8 cellular contexts compared by ENCODE assay signal in the genomic region with DNA sequence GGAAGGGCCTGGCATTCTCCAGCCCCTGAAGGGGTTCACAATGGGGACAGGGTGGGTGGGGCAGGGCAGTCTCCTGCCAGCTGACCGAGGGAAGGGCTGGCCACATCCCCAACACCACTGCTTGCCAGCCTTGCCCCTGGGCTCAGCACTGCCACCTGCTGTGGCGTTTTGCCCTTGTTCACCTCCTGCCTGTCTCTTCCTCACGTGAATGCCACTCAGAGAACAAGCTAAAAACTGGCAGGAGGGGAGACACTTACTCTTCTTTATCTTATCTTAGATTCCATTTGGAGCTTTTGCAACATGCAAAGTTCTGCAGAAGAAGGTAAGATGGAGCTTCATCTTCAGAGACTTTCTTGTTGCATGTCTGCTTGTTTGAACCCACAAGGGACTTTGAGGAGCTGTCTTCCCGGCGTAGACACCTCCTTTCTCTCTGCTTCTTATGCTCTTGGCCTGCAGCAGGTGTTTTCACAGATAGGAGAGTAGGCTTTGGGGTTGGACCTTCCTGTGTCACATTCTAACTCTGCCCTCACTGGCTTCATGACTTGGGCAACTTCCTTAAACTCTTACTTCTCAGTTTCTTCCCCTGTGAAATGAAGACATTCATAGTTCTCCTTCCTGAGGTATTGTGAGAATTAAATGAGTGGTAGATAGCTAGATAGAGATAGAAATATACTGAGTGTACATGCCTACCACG. TPM values are rescaled to one million over a fixed set of nuclear protein-coding genes. Genes with fewer than 3 reads are reported as not detected.
A peak's percentile ranks its signal among the peaks of the same experiment; 100 is the strongest.
DNase-seq lines count a peak whose midpoint lies in the region; ATAC-seq and TF ChIP-seq lines count a peak whose summit lies in the region.

No MANE protein-coding gene starts in this region.

- DNase-seq in CD1c-positive myeloid dendritic cell (ENCODE audit: extremely low spot score) (peak; percentile 80), HL-60 (ENCODE audit: low read depth in 1 of 2, low spot score in 1 of 2) (peak; percentile 57 to 89), activated gamma-delta T cell (lab: John Stamatoyannopoulos, UW) (no peak), mucosa of gallbladder (ENCODE audit: low spot score) (no peak)
- peak; percentile 42 to 47 for DNase-seq in activated CD4-positive, alpha-beta T cell treated with anti-CD3 and anti-CD28 coated beads, Interleukin-2, amount 50 U/mL, for 48 hours

- H3K9me3 ChIP-seq in liver (ENCODE audit: control insufficient read depth in 4 of 4, low read length in 3 of 4), result no peaks in the 10 kb centered on the region

- no peaks in the 10 kb centered on the region for H3K27me3 ChIP-seq in HL-60 (ENCODE audit: insufficient read depth, poor library complexity, severe bottlenecking)
- no peaks in the 10 kb centered on the region for H3K27me3 ChIP-seq in liver (ENCODE audit: control insufficient read depth in 4 of 4, insufficient read depth in 4 of 4, low read length in 3 of 4)

- TF ChIP-seq CTCF in HL-60 (IDR thresholded peaks at IDR 0.05; ENCODE audit: insufficient read depth, low read length) (peak; percentile 43), liver (IDR thresholded peaks at IDR 0.05; ENCODE audit: low read depth, low read length, missing input control) (peak; percentile 47)

- 53% methylated on average over 6 of the region's 6 CpGs for WGBS in liver

- H3K4me3 ChIP-seq in HL-60 (replicated peaks; ENCODE audit: insufficient read depth, low read length), result no peak overlapping the region
- no peak overlapping the region for H3K4me3 ChIP-seq in liver (ENCODE audit: low read depth in 1 of 3, low read length in 3 of 3)

- peak overlapping the region; percentile 72 for H3K27ac ChIP-seq in HL-60 (replicated peaks)
- no peak overlapping the region for H3K27ac ChIP-seq in liver (ENCODE audit: low read depth in 1 of 2, low read length in 2 of 2)

- peaks cover 5 to 21% (median 11%) of the 10 kb centered on the region in 4 donors for H3K36me3 ChIP-seq in liver (ENCODE audit: control insufficient read depth in 4 of 4, insufficient read depth in 3 of 4, low read depth in 1 of 4, low read length in 3 of 4)

- no peak overlapping the region for H3K9ac ChIP-seq in liver (ENCODE audit: low read depth in 1 of 2, low read length in 2 of 2)

- H3K4me1 ChIP-seq in liver (ENCODE audit: control insufficient read depth in 4 of 4, insufficient read depth in 4 of 4, low read length in 3 of 4), result peaks cover 2 to 27% (median 16%) of the 10 kb centered on the region in 4 donors

- TF ChIP-seq RAD21 in liver (IDR thresholded peaks at IDR 0.05), result peak; percentile 68 to 80

- ATAC-seq in HG03196 (IDR thresholded peaks at IDR 0.05; ENCODE audit: unreplicated experiment) (no peak), HG03442 (IDR thresholded peaks at IDR 0.05; ENCODE audit: unreplicated experiment) (no peak)

TF ChIP-seq in liver, 16 proteins besides CTCF, POLR2A, EP300 and RAD21:
- TF ChIP-seq HNF4G (IDR thresholded peaks at IDR 0.05) (no peak), FOXA2 (IDR thresholded peaks at IDR 0.05) (no peak), GABPA (IDR thresholded peaks at IDR 0.05 in 1 of 2, conservative IDR thresholded peaks at IDR 0.05 in 1 of 2) (peak in 1 of 2 donors; percentile 57), TAF1 (conservative IDR thresholded peaks at IDR 0.05) (no peak), HNF4A (conservative IDR thresholded peaks at IDR 0.05) (no peak), SP1 (IDR thresholded peaks at IDR 0.05) (no peak), NR2F2 (IDR thresholded peaks at IDR 0.05) (no peak)
- TF ChIP-seq, protein P1, sequence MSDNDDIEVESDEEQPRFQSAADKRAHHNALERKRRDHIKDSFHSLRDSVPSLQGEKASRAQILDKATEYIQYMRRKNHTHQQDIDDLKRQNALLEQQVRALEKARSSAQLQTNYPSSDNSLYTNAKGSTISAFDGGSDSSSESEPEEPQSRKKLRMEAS (IDR thresholded peaks at IDR 0.05), result no peak

RNA-seq across cellular contexts. Expression of a gene that starts 4.1 kb away (rescaled TPM):
- total RNA-seq in liver (1 to 10 TPM; 7.4 to 9.7 TPM), mucosa of gallbladder (30.1 TPM)
- polyA plus RNA-seq in liver, result 1 to 10 TPM; 6.6 to 6.7 TPM

RNA-seq across cellular contexts. Expression of a gene that starts 4.2 kb away (rescaled TPM):
- total RNA-seq in liver (100 to 1,000 TPM; 394 to 576 TPM), mucosa of gallbladder (764 TPM)
- polyA plus RNA-seq in liver, result 100 to 1,000 TPM; 289 to 829 TPM

RNA-seq across cellular contexts. Expression of a gene that starts 31.3 kb away (rescaled TPM):
- total RNA-seq in liver (1 to 10 TPM; 6.2 to 6.9 TPM), mucosa of gallbladder (7.6 TPM)
- polyA plus RNA-seq in liver, result 1 to 10 TPM; 2.2 TPM

RNA-seq across cellular contexts. Expression of a gene that starts 58.5 kb away (rescaled TPM):
- 10 to 100 TPM; 10.9 to 18.7 TPM for total RNA-seq in liver
- polyA plus RNA-seq in liver, result 10 to 100 TPM; 21.1 to 24.5 TPM
- 25.0 TPM for total RNA-seq in mucosa of gallbladder

Comparison
In these comparisons a context has a peak if more than half of its experiments do, and no peak if none do; other contexts are left out.
1. DNase-seq: peak in CD1c-positive myeloid dendritic cell (single experiment), HL-60 (2 of 2) and activated CD4-positive, alpha-beta T cell treated with anti-CD3 and anti-CD28 coated beads, Interleukin-2, amount 50 U/mL, for 48 hours (2 of 2); none in activated gamma-delta T cell (single experiment) and mucosa of gallbladder (single experiment).